8 cellular contexts compared by ENCODE assay signal in the genomic region with DNA sequence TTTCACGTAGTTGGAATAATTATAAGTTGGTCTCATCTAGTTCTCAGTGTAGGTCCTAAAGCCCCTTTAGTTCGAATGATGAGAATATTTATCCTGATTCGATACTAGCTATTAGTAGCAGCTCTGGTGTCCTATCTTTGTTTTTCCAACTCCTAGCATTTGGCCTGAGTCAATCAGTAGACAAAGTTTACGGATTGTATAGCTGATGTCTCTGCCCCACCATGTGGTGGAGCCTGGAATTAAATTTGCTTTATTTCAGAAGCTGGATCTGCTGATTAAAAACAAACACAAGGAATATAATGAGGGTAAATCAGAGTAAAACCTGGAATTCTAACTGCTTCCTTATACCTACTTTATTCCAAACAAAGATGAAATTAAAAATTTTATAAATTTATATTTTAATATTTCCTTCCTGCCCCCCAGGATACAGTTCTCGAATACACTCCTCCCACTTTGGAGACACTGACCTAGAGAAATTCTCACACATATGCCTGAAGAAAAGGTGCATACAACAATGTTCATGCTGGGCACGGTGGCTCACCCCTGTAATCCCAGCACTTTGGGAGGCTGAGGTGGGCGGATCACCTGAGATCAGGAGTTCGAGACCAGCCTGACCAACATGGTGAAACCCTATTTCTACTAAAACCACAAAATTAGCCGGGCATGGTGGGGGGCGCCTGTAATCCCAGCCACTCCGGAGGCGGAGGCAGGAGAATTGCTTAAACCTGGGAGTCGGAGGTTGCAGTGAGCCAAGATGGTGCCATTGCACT. TPM values are rescaled to one million over a fixed set of nuclear protein-coding genes. Genes with fewer than 3 reads are reported as not detected.
DNase-seq lines count a peak whose midpoint lies in the region; ATAC-seq and TF ChIP-seq lines count a peak whose summit lies in the region.

No MANE protein-coding gene starts in this region.

- H3K36me3 ChIP-seq in MM.1S (replicated peaks; ENCODE audit: insufficient read depth, low read length), result no peaks in the 10 kb centered on the region

- H3K9me3 ChIP-seq in MM.1S (replicated peaks; ENCODE audit: insufficient read depth, low read length), result no peaks in the 10 kb centered on the region

- peak; percentile 51 for DNase-seq in activated naive CD4-positive, alpha-beta T cell treated with anti-CD3 and anti-CD28 coated beads for 36 hours
- DNase-seq in activated naive CD4-positive, alpha-beta T cell (lab: John Stamatoyannopoulos, UW), result no peak
- no peak for DNase-seq in MM.1S
- DNase-seq in WTC11 (ENCODE audit: low spot score), result no peak
- no peak for DNase-seq in glutamatergic neuron
- DNase-seq in retinal pigment epithelial cell (ENCODE audit: low read depth), result no peak
- DNase-seq in occipital lobe (lab: John Stamatoyannopoulos, UW), result no peak
- DNase-seq in stimulated activated naive CD4-positive, alpha-beta T cell treated with Interleukin-2 at 50 U/mL for 16 hours (lab: John Stamatoyannopoulos, UW), result no peak

- H3K4me1 ChIP-seq in MM.1S (ENCODE audit: low read length), result no peaks in the 10 kb centered on the region

- no peak overlapping the region for H3K4me3 Mint-ChIP-seq in activated naive CD4-positive, alpha-beta T cell treated with anti-CD3 and anti-CD28 coated beads for 36 hours
- H3K4me3 Mint-ChIP-seq in WTC11 (no peak overlapping the region), glutamatergic neuron (ENCODE audit: unreplicated experiment) (no peak overlapping the region)

- POLR2A ChIA-PET in WTC11 (lab: Charles Lee), result interaction anchor here (0.5 kb wide), 1 partner anchor 10 kb away, joined by 3 read pairs; a partner anchor contains a TSS

- H3K4me2 ChIP-seq in MM.1S (ENCODE audit: low read depth, low read length), result no peak overlapping the region

- no peaks in the 10 kb centered on the region for H3K36me3 Mint-ChIP-seq in activated naive CD4-positive, alpha-beta T cell treated with anti-CD3 and anti-CD28 coated beads for 36 hours (ENCODE audit: low read depth)
- H3K36me3 Mint-ChIP-seq in WTC11, result no peaks in the 10 kb centered on the region
- H3K36me3 Mint-ChIP-seq in glutamatergic neuron (ENCODE audit: unreplicated experiment), result no peaks in the 10 kb centered on the region

- no peak overlapping the region for H2AFZ ChIP-seq in MM.1S (ENCODE audit: low read length)

- no peaks in the 10 kb centered on the region for H4K20me1 ChIP-seq in MM.1S (ENCODE audit: insufficient read depth, low read length)

- no peak overlapping the region for H3K27ac Mint-ChIP-seq in activated naive CD4-positive, alpha-beta T cell treated with anti-CD3 and anti-CD28 coated beads for 36 hours
- H3K27ac Mint-ChIP-seq in WTC11 (no peak overlapping the region), glutamatergic neuron (ENCODE audit: unreplicated experiment) (no peak overlapping the region)

- H3K9me2 ChIP-seq in MM.1S (replicated peaks; ENCODE audit: insufficient read depth, low read length), result no peaks in the 10 kb centered on the region

- H3K27ac ChIP-seq in MM.1S (ENCODE audit: low read length), result no peak overlapping the region

- H3F3A ChIP-seq in MM.1S (ENCODE audit: insufficient read depth, low read length), result no peaks in the 10 kb centered on the region

- peak; percentile 36 for TF ChIP-seq CTCF in MM.1S (IDR thresholded peaks at IDR 0.05; ENCODE audit: low read length)
- 0 out of 2 replicates have a peak, but pooled peaks have one; percentile 35 for TF ChIP-seq CTCF in WTC11 (IDR thresholded peaks at IDR 0.05)
- TF ChIP-seq CTCF in glutamatergic neuron (IDR thresholded peaks at IDR 0.05; ENCODE audit: partially characterized antibody, unreplicated experiment), result peak; percentile 69
- TF ChIP-seq CTCF in retinal pigment epithelial cell (conservative IDR thresholded peaks at IDR 0.05; ENCODE audit: low read depth, low read length), result peak; percentile 65

- H3K9ac ChIP-seq in MM.1S (ENCODE audit: low read length), result no peak overlapping the region

- no peaks in the 10 kb centered on the region for H3K4me1 Mint-ChIP-seq in activated naive CD4-positive, alpha-beta T cell treated with anti-CD3 and anti-CD28 coated beads for 36 hours (ENCODE audit: low read depth)
- H3K4me1 Mint-ChIP-seq in WTC11, result 0 out of 2 replicates have a peak, but pooled peaks cover 2% of the 10 kb centered on the region
- peaks cover 2% of the 10 kb centered on the region for H3K4me1 Mint-ChIP-seq in glutamatergic neuron (ENCODE audit: low read depth, unreplicated experiment)

- H3K27me3 ChIP-seq in MM.1S (replicated peaks; ENCODE audit: insufficient read depth, low read length), result no peaks in the 10 kb centered on the region

- no peaks in the 10 kb centered on the region for H3K9me3 Mint-ChIP-seq in activated naive CD4-positive, alpha-beta T cell treated with anti-CD3 and anti-CD28 coated beads for 36 hours
- H3K9me3 Mint-ChIP-seq in WTC11 (no peaks in the 10 kb centered on the region), glutamatergic neuron (ENCODE audit: unreplicated experiment) (no peaks in the 10 kb centered on the region)

- no peaks in the 10 kb centered on the region for H3K79me2 ChIP-seq in MM.1S (ENCODE audit: low read length)

- intact Hi-C loops in activated naive CD4-positive, alpha-beta T cell treated with anti-CD3 and anti-CD28 coated beads for 36 hours (cut with micrococcal nuclease), result loop anchor here (5.0 to 10.0 kb wide), 2 partner anchors 396 to 594 kb away; no protein-coding TSS in a partner anchor

- ATAC-seq in WTC11, result peak; percentile 76

- CTCF ChIA-PET in activated naive CD4-positive, alpha-beta T cell treated with anti-CD3 and anti-CD28 coated beads for 36 hours (lab: Charles Lee), result interaction anchor here (0.6 to 3.3 kb wide), 17 partner anchors 8 to 1038 kb away, joined by 3 to 22 read pairs (median 4); a partner anchor contains a TSS
- CTCF ChIA-PET in WTC11 (lab: Charles Lee), result interaction anchor here (0.5 to 3.2 kb wide), 14 partner anchors 8 to 1155 kb away, joined by 3 to 25 read pairs (median 3); a partner anchor contains a TSS

- H3K27me3 Mint-ChIP-seq in activated naive CD4-positive, alpha-beta T cell treated with anti-CD3 and anti-CD28 coated beads for 36 hours (ENCODE audit: low read depth), result no peaks in the 10 kb centered on the region
- H3K27me3 Mint-ChIP-seq in WTC11 (ENCODE audit: low read depth) (no peaks in the 10 kb centered on the region), glutamatergic neuron (ENCODE audit: unreplicated experiment) (no peaks in the 10 kb centered on the region)

- H3K4me3 ChIP-seq in MM.1S (ENCODE audit: low read length) (no peak overlapping the region), retinal pigment epithelial cell (ENCODE audit: low read length) (no peak overlapping the region)

TF ChIP-seq in WTC11, 78 proteins besides CTCF, POLR2A, EP300 and RAD21:
- no peak for TF ChIP-seq KAT7 (CRISPR knock-in tag; IDR thresholded peaks at IDR 0.05; ENCODE audit: borderline replicate concordance)
- TF ChIP-seq, protein P1, sequence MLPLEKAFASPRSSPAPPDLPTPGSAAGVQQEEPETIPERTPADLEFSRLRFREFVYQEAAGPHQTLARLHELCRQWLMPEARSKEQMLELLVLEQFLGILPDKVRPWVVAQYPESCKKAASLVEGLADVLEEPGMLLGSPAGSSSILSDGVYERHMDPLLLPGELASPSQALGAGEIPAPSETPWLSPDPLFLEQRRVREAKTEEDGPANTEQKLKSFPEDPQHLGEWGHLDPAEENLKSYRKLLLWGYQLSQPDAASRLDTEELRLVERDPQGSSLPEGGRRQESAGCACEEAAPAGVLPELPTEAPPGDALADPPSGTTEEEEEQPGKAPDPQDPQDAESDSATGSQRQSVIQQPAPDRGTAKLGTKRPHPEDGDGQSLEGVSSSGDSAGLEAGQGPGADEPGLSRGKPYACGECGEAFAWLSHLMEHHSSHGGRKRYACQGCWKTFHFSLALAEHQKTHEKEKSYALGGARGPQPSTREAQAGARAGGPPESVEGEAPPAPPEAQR (CRISPR knock-in tag; IDR thresholded peaks at IDR 0.05), result no peak
- TF ChIP-seq, protein P2, sequence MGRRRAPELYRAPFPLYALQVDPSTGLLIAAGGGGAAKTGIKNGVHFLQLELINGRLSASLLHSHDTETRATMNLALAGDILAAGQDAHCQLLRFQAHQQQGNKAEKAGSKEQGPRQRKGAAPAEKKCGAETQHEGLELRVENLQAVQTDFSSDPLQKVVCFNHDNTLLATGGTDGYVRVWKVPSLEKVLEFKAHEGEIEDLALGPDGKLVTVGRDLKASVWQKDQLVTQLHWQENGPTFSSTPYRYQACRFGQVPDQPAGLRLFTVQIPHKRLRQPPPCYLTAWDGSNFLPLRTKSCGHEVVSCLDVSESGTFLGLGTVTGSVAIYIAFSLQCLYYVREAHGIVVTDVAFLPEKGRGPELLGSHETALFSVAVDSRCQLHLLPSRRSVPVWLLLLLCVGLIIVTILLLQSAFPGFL (CRISPR knock-in tag; IDR thresholded peaks at IDR 0.05; ENCODE audit: borderline replicate concordance), result no peak

RNA-seq across cellular contexts. Expression of a gene that starts 7.6 kb away (rescaled TPM):
- total RNA-seq in activated naive CD4-positive, alpha-beta T cell treated with anti-CD3 and anti-CD28 coated beads for 36 hours, result 1 to 10 TPM; 4.4 to 5.3 TPM
- total RNA-seq in WTC11 (2021) (10.7 to 12.9 TPM (median 12.1 TPM) in 3 replicates), glutamatergic neuron (ENCODE audit: unreplicated experiment) (15.9 TPM), occipital lobe (19.0 TPM)

RNA-seq across cellular contexts. Expression of a gene that starts 9.4 kb away (rescaled TPM):
- total RNA-seq in activated naive CD4-positive, alpha-beta T cell treated with anti-CD3 and anti-CD28 coated beads for 36 hours, result 10 to 100 TPM; 18.6 to 21.0 TPM
- 28.8 to 31.7 TPM (median 29.3 TPM) in 3 replicates for total RNA-seq in WTC11 (2021)
- 61.0 TPM for total RNA-seq in glutamatergic neuron (ENCODE audit: unreplicated experiment)
- 211 TPM for total RNA-seq in occipital lobe
